In genomic region chr14:80845877-80846276, GRCh38 we compare ENCODE assay signal across 24 cellular contexts.
"Had no signal": no experiment of that assay in that cellular context is flagged by ENCODE, and none has a peak within 500 bp of the region (broad histone marks: within the 10 kb centered on the region; RNA-seq: fewer than 3 reads in every experiment).

No MANE protein-coding gene starts in this region.

- H3K36me3 ChIP-seq: colonic mucosa, gastrocnemius medialis, lower lobe of right lung, prostate gland, right atrium auricular region, sigmoid colon, spleen, thoracic aorta, tibial nerve, upper lobe of right lung had no signal

- H3K27ac ChIP-seq: colonic mucosa, epithelial cell of prostate, gastrocnemius medialis, lower lobe of right lung, prostate gland, right atrium auricular region, sigmoid colon, skin epidermis, spleen, thoracic aorta, tibial nerve, upper lobe of right lung had no signal

- H3K4me3 ChIP-seq: colonic mucosa, gastrocnemius medialis, lower lobe of right lung, mucosa of descending colon, prostate gland, right atrium auricular region, sigmoid colon, skin epidermis, spleen, thoracic aorta, tibial nerve, upper lobe of right lung had no signal

- FAIRE-seq: keratinocyte had no signal

- H3K9me3 ChIP-seq: colonic mucosa, gastrocnemius medialis, lower lobe of right lung, mucosa of descending colon, prostate gland, right atrium auricular region, sigmoid colon, spleen, thoracic aorta, tibial nerve, upper lobe of right lung had no signal

- H3K4me1 ChIP-seq: colonic mucosa, lower lobe of right lung, prostate gland, right atrium auricular region, spleen, upper lobe of right lung had no signal

- H3K27me3 ChIP-seq: colonic mucosa, gastrocnemius medialis, right atrium auricular region, sigmoid colon, spleen, tibial nerve, upper lobe of right lung had no signal

- ATAC-seq: esophagus mucosa; gastrocnemius medialis; left ventricle myocardium superior; lower lobe of right lung; mucosa of descending colon; natural killer cell treated with Interleukin-12 subunit alpha and Interleukin-12 subunit beta and Interleukin-15 and Interleukin-18, amount 100 ng/mL, for 72 hours; stimulated activated naive B cell treated with anti-CD40 and anti-IgM and Interleukin-4, amounts not matched to agents 10 μg/mL and 1 μg/mL and 100 μg/mL, for 72 hours; upper lobe of right lung had no signal

- DNase-seq: colonic mucosa; effector CD8-positive, alpha-beta T cell; endodermal cell; foreskin fibroblast; gastrocnemius medialis; head of caudate nucleus; left ventricle myocardium superior; lower lobe of right lung; mucosa of descending colon; naive B cell; nucleus accumbens; sigmoid colon; spleen; stimulated activated naive B cell treated with anti-CD40 and anti-IgM and Interleukin-4, amounts not matched to agents 10 μg/mL and 1 μg/mL and 100 μg/mL, for 72 hours; upper lobe of right lung had no signal
